Comparison of ENCODE assay signal across 8 cellular contexts in the genomic region with DNA sequence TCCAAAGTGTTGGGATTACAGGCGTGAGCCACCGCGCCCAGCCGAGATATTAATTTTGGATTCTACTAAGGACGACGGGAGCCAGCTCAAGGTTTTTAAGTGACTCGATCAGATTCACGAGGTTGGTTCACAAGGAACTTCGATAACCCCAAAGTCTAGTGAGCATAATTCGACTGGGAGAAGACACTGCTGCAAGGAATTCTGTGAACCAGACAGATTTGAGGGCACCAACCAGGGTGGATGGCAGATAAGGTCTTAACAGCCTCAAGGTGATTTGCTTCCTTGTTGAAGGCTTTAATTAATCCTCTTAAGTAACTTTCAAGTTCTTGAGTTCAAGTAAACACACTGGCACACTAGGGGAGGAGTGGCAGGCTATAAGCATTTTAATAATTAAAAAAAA. TPM values are rescaled to one million over a fixed set of nuclear protein-coding genes. Genes with fewer than 3 reads are reported as not detected.
DNase-seq lines count a peak whose midpoint lies in the region; ATAC-seq, FAIRE-seq and TF ChIP-seq lines count a peak whose summit lies in the region.

No MANE protein-coding gene starts in this region.

- H3K36me3 ChIP-seq in astrocyte (ENCODE audit: insufficient read depth, low read length) (no peaks in the 10 kb centered on the region), thyroid gland (no peaks in the 10 kb centered on the region)

- H3K27me3 Mint-ChIP-seq in HFFc6 (ENCODE audit: insufficient read depth) (peaks cover 10% of the 10 kb centered on the region), astrocyte (ENCODE audit: low read depth, unreplicated experiment) (no peaks in the 10 kb centered on the region)

- DNase-seq in A549 (ENCODE audit: low read depth in 1 of 2, low spot score in 1 of 2) (no peak), HFFc6 (no peak), astrocyte (ENCODE audit: low read depth) (no peak), left kidney (ENCODE audit: low read depth, low spot score) (peak; percentile 49), thyroid gland (no peak), GM19240 (ENCODE audit: insufficient read length, low spot score) (no peak)

- H3K9me3 Mint-ChIP-seq in HFFc6: no peaks in the 10 kb centered on the region
- no peaks in the 10 kb centered on the region for H3K9me3 Mint-ChIP-seq in astrocyte (ENCODE audit: unreplicated experiment)

- peak overlapping the region; percentile 94 to 96 for H3K27ac ChIP-seq in A549
- peak overlapping the region; percentile 96 for H3K27ac ChIP-seq in astrocyte (ENCODE audit: low read depth, low read length)
- H3K27ac ChIP-seq in thyroid gland: peak overlapping the region; percentile 99 to 100 (median 99)

- no peaks in the 10 kb centered on the region for H3K9me3 ChIP-seq in A549
- no peaks in the 10 kb centered on the region for H3K9me3 ChIP-seq in astrocyte (ENCODE audit: insufficient read depth, low read depth, low read length)
- no peaks in the 10 kb centered on the region for H3K9me3 ChIP-seq in thyroid gland

- ATAC-seq in A549 (no peak), HG03378 (IDR thresholded peaks at IDR 0.05; ENCODE audit: unreplicated experiment) (no peak), HG03432 (IDR thresholded peaks at IDR 0.05; ENCODE audit: unreplicated experiment) (no peak)

- TF ChIP-seq POLR2A in A549 (IDR thresholded peaks at IDR 0.05; ENCODE audit: low read length) (no peak), thyroid gland (IDR thresholded peaks at IDR 0.05) (no peak)

- intact Hi-C loops in thyroid gland (cut with DNase I): loop anchor here (5.0 to 10.0 kb wide), 2 partner anchors 72 to 130 kb away; a partner anchor contains a TSS

- CTCF ChIA-PET in A549 (lab: Yijun Ruan, JAX): interaction anchor here (0.7 to 6.3 kb wide), 10 partner anchors 14 to 143 kb away, joined by 3 to 38 read pairs (median 6); a partner anchor contains a TSS

- H3K27me3 ChIP-seq in astrocyte (ENCODE audit: insufficient read depth, low read length) (no peaks in the 10 kb centered on the region), thyroid gland (no peaks in the 10 kb centered on the region)

- POLR2A ChIA-PET in A549 (lab: Yijun Ruan, JAX): interaction anchor here (0.6 to 2.9 kb wide), 14 partner anchors 16 to 1044 kb away, joined by 3 to 43 read pairs (median 5); a partner anchor contains a TSS

- peak overlapping the region; percentile 74 for H2AFZ ChIP-seq in astrocyte (ENCODE audit: low read depth, low read length)

- H3K9ac ChIP-seq in astrocyte (ENCODE audit: low read length): peak overlapping the region; percentile 100

- TF ChIP-seq CTCF in A549 (IDR thresholded peaks at IDR 0.05): no peak
- no peak; the same call in 1 of the 2 replicates for TF ChIP-seq CTCF in HFFc6 (IDR thresholded peaks at IDR 0.05)
- no peak for TF ChIP-seq CTCF in astrocyte (IDR thresholded peaks at IDR 0.05; ENCODE audit: insufficient read depth, low read depth, low read length)
- no peak for TF ChIP-seq CTCF in thyroid gland (IDR thresholded peaks at IDR 0.05)

- H3K4me2 ChIP-seq in A549 (peak overlapping the region; percentile 89), astrocyte (ENCODE audit: low read length) (peak overlapping the region; percentile 96)

- peaks cover 37% of the 10 kb centered on the region for H3K79me2 ChIP-seq in astrocyte (ENCODE audit: insufficient read depth, low read length)

- peak overlapping the region; percentile 92 for H3K4me3 Mint-ChIP-seq in HFFc6
- peak overlapping the region; percentile 90 for H3K4me3 Mint-ChIP-seq in astrocyte (ENCODE audit: unreplicated experiment)

- TF ChIP-seq EP300 in A549 (IDR thresholded peaks at IDR 0.05): no peak

- H3K27ac Mint-ChIP-seq in HFFc6: peak overlapping the region; percentile 97
- H3K27ac Mint-ChIP-seq in astrocyte (ENCODE audit: unreplicated experiment): peak overlapping the region; percentile 97

- peak overlapping the region; percentile 93 for H3K4me3 ChIP-seq in A549
- peak overlapping the region; percentile 95 for H3K4me3 ChIP-seq in astrocyte (ENCODE audit: insufficient read depth, low read depth, low read length)
- H3K4me3 ChIP-seq in thyroid gland (replicated peaks in 1 of 3): peak overlapping the region in 1 of 3 donors; percentile 100

- H3K4me1 Mint-ChIP-seq in HFFc6 (ENCODE audit: low read depth) (peaks cover 52% of the 10 kb centered on the region), astrocyte (ENCODE audit: low read depth, unreplicated experiment) (peaks cover 14% of the 10 kb centered on the region)

- H3K36me3 Mint-ChIP-seq in HFFc6 (ENCODE audit: low read depth): no peaks in the 10 kb centered on the region; the same call in 1 of the 2 replicates
- H3K36me3 Mint-ChIP-seq in astrocyte (ENCODE audit: low read depth, unreplicated experiment): no peaks in the 10 kb centered on the region

- no peak for TF ChIP-seq RAD21 in A549 (conservative IDR thresholded peaks at IDR 0.05 in 1 of 2, IDR thresholded peaks at IDR 0.05 in 1 of 2)

- WGBS in A549 (ENCODE audit: missing lambda C conversion rate): 95% methylated on average over 10 of the region's 10 CpGs
- WGBS in thyroid gland, 2 donors: 84 to 88% methylated on average over 10 of the region's 10 CpGs

- H3K4me1 ChIP-seq in A549 (peaks cover 29% of the 10 kb centered on the region), astrocyte (ENCODE audit: insufficient read depth, low read length) (peaks cover 31% of the 10 kb centered on the region), thyroid gland (peaks cover 14 to 33% of the 10 kb centered on the region in 2 donors)

- no peak for FAIRE-seq in A549 (lab: Jason Lieb, UNC)
- FAIRE-seq in astrocyte (lab: Jason Lieb, UNC): no peak

- peaks cover 20% of the 10 kb centered on the region for H4K20me1 ChIP-seq in astrocyte (ENCODE audit: insufficient read depth, low read length)

TF ChIP-seq in A549, 52 proteins besides CTCF, POLR2A, EP300 and RAD21:
- no peak for TF ChIP-seq GATA3 (IDR thresholded peaks at IDR 0.05; ENCODE audit: borderline replicate concordance)
- TF ChIP-seq RARB (CRISPR knock-in tag; IDR thresholded peaks at IDR 0.05): no peak
- TF ChIP-seq EHF (CRISPR knock-in tag; IDR thresholded peaks at IDR 0.05): no peak
- TF ChIP-seq ZNF302 (CRISPR knock-in tag; IDR thresholded peaks at IDR 0.05): no peak
- TF ChIP-seq CHD4 (IDR thresholded peaks at IDR 0.05; ENCODE audit: borderline replicate concordance): no peak
- TF ChIP-seq PHF8 (IDR thresholded peaks at IDR 0.05; ENCODE audit: borderline replicate concordance, low read depth): no peak
- no peak for TF ChIP-seq CBX2 (IDR thresholded peaks at IDR 0.05; ENCODE audit: borderline replicate concordance, low read depth)
- no peak for TF ChIP-seq ZFP36 (IDR thresholded peaks at IDR 0.05; ENCODE audit: borderline replicate concordance, partially characterized antibody)
- no peak for TF ChIP-seq SREBF2 (IDR thresholded peaks at IDR 0.05)
- TF ChIP-seq, protein P1, sequence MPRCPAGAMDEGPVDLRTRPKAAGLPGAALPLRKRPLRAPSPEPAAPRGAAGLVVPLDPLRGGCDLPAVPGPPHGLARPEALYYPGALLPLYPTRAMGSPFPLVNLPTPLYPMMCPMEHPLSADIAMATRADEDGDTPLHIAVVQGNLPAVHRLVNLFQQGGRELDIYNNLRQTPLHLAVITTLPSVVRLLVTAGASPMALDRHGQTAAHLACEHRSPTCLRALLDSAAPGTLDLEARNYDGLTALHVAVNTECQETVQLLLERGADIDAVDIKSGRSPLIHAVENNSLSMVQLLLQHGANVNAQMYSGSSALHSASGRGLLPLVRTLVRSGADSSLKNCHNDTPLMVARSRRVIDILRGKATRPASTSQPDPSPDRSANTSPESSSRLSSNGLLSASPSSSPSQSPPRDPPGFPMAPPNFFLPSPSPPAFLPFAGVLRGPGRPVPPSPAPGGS (IDR thresholded peaks at IDR 0.05): no peak
- TF ChIP-seq CEBPB (IDR thresholded peaks at IDR 0.05): no peak
- TF ChIP-seq, protein P2, sequence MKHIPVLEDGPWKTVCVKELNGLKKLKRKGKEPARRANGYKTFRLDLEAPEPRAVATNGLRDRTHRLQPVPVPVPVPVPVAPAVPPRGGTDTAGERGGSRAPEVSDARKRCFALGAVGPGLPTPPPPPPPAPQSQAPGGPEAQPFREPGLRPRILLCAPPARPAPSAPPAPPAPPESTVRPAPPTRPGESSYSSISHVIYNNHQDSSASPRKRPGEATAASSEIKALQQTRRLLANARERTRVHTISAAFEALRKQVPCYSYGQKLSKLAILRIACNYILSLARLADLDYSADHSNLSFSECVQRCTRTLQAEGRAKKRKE (CRISPR knock-in tag; IDR thresholded peaks at IDR 0.05; ENCODE audit: low read depth): no peak
TF ChIP-seq in A549: peak in this region for 0.

RNA-seq across cellular contexts. Expression of a gene that starts 1.1 kb away (rescaled TPM):
- polyA plus RNA-seq in A549 (2011; rRNA removed) (75.7 and 83.7 TPM in 2 replicates), A549 (2017; fragmentation: RNase III; extraction: RNeasy Plus Mini Kit Qiagen cat#74134 plus additional on column Dnase treatment) (38.9 to 47.5 TPM (median 46.4 TPM) in 3 replicates)
- 22.3 and 31.0 TPM in 2 replicates for polyA plus RNA-seq in A549 (2012; cell fraction: cytosol; rRNA removed)
- 26.1 and 30.1 TPM in 2 replicates for polyA plus RNA-seq in A549 (2012; cell fraction: nucleus; rRNA removed)
- polyA minus RNA-seq in A549 (2011; rRNA and poly(A)+ RNA removed): 27.5 and 31.6 TPM in 2 replicates
- 10 to 100 TPM; 29.8 to 35.5 (median 33.8) TPM for total RNA-seq in HFFc6 (2021; fragmentation: NEBNext Ultra II Directional; extraction: Animal tissue kit (Norgen Biotek cat#: 25700))
- total RNA-seq in astrocyte (32.1 and 36.7 TPM in 2 replicates), thyroid gland (100 to 1,000 TPM; 101 to 165 (median 133) TPM)
